8 cellular contexts compared by ENCODE assay signal in the genomic region with DNA sequence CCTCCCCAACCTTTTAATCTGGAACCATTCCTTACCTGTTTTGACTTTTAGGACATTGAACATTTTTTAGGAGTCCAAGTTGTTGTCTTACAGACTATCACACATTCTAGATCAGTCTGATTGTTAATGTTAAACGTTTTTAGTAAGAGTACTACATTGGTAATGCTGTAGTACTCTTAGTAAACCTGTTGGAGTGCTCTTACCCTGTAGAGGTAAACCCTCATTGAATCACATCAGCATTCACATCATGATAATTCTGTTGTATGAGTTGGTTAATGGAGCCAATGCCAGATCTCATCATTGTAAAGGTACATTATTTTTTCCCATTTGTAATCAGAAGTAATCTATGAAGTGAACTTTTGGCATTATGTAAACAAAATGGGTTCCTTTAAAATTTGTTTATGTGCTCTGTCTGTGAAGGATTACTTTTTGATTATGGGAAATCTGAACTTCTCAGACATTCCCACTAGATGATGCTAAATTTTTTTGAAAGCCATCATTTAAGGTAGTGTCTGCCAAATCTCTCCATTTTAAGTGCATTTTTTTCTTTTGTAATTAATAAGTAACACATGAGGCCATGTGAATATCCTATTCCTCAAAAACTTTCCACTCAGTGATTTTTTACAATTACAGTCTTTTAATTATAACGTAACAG.
DNase-seq lines count a peak whose midpoint lies in the region; ATAC-seq, FAIRE-seq and TF ChIP-seq lines count a peak whose summit lies in the region.

No MANE protein-coding gene starts in this region.

- H3K4me3 Mint-ChIP-seq in nephron: no peak overlapping the region

- peak; percentile 92 for ATAC-seq in HG02981 (IDR thresholded peaks at IDR 0.05; ENCODE audit: unreplicated experiment)

- peaks cover 5% of the 10 kb centered on the region for H3K27me3 Mint-ChIP-seq in nephron (ENCODE audit: low read depth)

- H3K36me3 Mint-ChIP-seq in nephron (ENCODE audit: low read depth): peaks cover 28% of the 10 kb centered on the region

- DNase-seq in AML-193 (lab: John Stamatoyannopoulos, UW) (peak; percentile 71 to 74), GM18507 (ENCODE audit: extremely low spot score, insufficient read length, low read depth) (peak; percentile 5), NCI-H526 (lab: John Stamatoyannopoulos, UW) (peak; percentile 66 to 68), cerebellar cortex (ENCODE audit: low spot score) (peak; percentile 19), middle frontal gyrus (ENCODE audit: extremely low spot score, low spot score) (no peak)
- DNase-seq in activated CD4-positive, alpha-beta T cell treated with anti-CD3 and anti-CD28 coated beads, Interleukin-2, amount 50 U/mL, for 4 hours: no peak

- no peaks in the 10 kb centered on the region for H3K9me3 Mint-ChIP-seq in nephron

- FAIRE-seq in GM18507 (lab: Jason Lieb, UNC): peak; percentile 60

- peak overlapping the region; percentile 1 to 17 (median 12) for H3K27ac Mint-ChIP-seq in nephron

- TF ChIP-seq CTCF in nephron (IDR thresholded peaks at IDR 0.05; ENCODE audit: unreplicated experiment in 3 of 3): peak; percentile 32 to 61 (median 46)

- H3K4me1 Mint-ChIP-seq in nephron: no peaks in the 10 kb centered on the region

Comparison
In these comparisons a context has a peak if more than half of its experiments do, and no peak if none do; other contexts are left out.
1. DNase-seq: peak in AML-193 (2 of 2), GM18507 (single experiment), NCI-H526 (2 of 2) and cerebellar cortex (single experiment); none in middle frontal gyrus (single experiment) and activated CD4-positive, alpha-beta T cell treated with anti-CD3 and anti-CD28 coated beads, Interleukin-2, amount 50 U/mL, for 4 hours (0 of 2).